17 cellular contexts compared by ENCODE assay signal in genomic region chr9:92275541-92275940, GRCh38. TPM values are rescaled to one million over a fixed set of nuclear protein-coding genes. Genes with fewer than 3 reads are reported as not detected.
DNase-seq lines count a peak whose midpoint lies in the region; ATAC-seq and TF ChIP-seq lines count a peak whose summit lies in the region.
"Had no signal": no experiment of that assay in that cellular context is flagged by ENCODE, and none has a peak within 500 bp of the region (broad histone marks: within the 10 kb centered on the region; RNA-seq: fewer than 3 reads in every experiment).

No MANE protein-coding gene starts in this region.

- H3K4me3 Mint-ChIP-seq in T-cell: peak overlapping the region in 1 of 3 donors; percentile 45
- H3K4me3 Mint-ChIP-seq in endothelial cell (ENCODE audit: unreplicated experiment): no peak overlapping the region
- H3K4me3 Mint-ChIP-seq in stimulated activated naive B cell treated with anti-CD40 and anti-IgM and Interleukin-4, amounts not matched to agents 10 μg/mL and 1 μg/mL and 100 μg/mL, for 72 hours: no peak overlapping the region
- H3K4me3 Mint-ChIP-seq: IgD-negative memory B cell, mesothelial cell of epicardium had no signal

- H3K4me1 Mint-ChIP-seq in T-cell: peaks cover 24 to 35% (median 30%) of the 10 kb centered on the region in 3 donors
- peaks cover 28% of the 10 kb centered on the region for H3K4me1 Mint-ChIP-seq in endothelial cell (ENCODE audit: unreplicated experiment)
- no peaks in the 10 kb centered on the region for H3K4me1 Mint-ChIP-seq in stimulated activated naive B cell treated with anti-CD40 and anti-IgM and Interleukin-4, amounts not matched to agents 10 μg/mL and 1 μg/mL and 100 μg/mL, for 72 hours
- H3K4me1 Mint-ChIP-seq: mesothelial cell of epicardium had no signal

- H3K36me3 Mint-ChIP-seq in activated naive CD4-positive, alpha-beta T cell treated with anti-CD3 and anti-CD28 coated beads, Interleukin-2, amount 50 U/mL, for 72 hours: peaks cover 37 to 48% of the 10 kb centered on the region in 2 donors
- H3K36me3 Mint-ChIP-seq in T-cell (peaks cover 76% of the 10 kb centered on the region), endothelial cell (ENCODE audit: low read depth, unreplicated experiment) (peaks cover 26% of the 10 kb centered on the region)
- peaks cover 39 to 61% of the 10 kb centered on the region in 2 donors for H3K36me3 Mint-ChIP-seq in stimulated activated naive B cell treated with anti-CD40 and anti-IgM and Interleukin-4, amounts not matched to agents 10 μg/mL and 1 μg/mL and 100 μg/mL, for 72 hours

- peak overlapping the region; percentile 35 to 91 for H3K27ac Mint-ChIP-seq in activated naive CD4-positive, alpha-beta T cell treated with anti-CD3 and anti-CD28 coated beads, Interleukin-2, amount 50 U/mL, for 72 hours
- H3K27ac Mint-ChIP-seq in T-cell (peak overlapping the region; percentile 73 to 79), endothelial cell (ENCODE audit: unreplicated experiment) (peak overlapping the region; percentile 92)
- peak overlapping the region; percentile 78 for H3K27ac Mint-ChIP-seq in stimulated activated naive B cell treated with anti-CD40 and anti-IgM and Interleukin-4, amounts not matched to agents 10 μg/mL and 1 μg/mL and 100 μg/mL, for 72 hours
- H3K27ac Mint-ChIP-seq: mesothelial cell of epicardium had no signal

- intact Hi-C loops in Right ventricle myocardium inferior (cut with DNase I): no loop called here

- no peaks in the 10 kb centered on the region for H3K27me3 Mint-ChIP-seq in T-cell
- H3K27me3 Mint-ChIP-seq in endothelial cell (ENCODE audit: unreplicated experiment): no peaks in the 10 kb centered on the region
- no peaks in the 10 kb centered on the region for H3K27me3 Mint-ChIP-seq in stimulated activated naive B cell treated with anti-CD40 and anti-IgM and Interleukin-4, amounts not matched to agents 10 μg/mL and 1 μg/mL and 100 μg/mL, for 72 hours
- H3K27me3 Mint-ChIP-seq: IgD-negative memory B cell had no signal

- POLR2A ChIA-PET in T-cell (lab: Charles Lee): no interaction called here

- no peak for DNase-seq in activated naive CD4-positive, alpha-beta T cell treated with anti-CD3 and anti-CD28 coated beads, Interleukin-2, amount 50 U/mL, for 72 hours (ENCODE audit: low spot score in 2 of 2)
- DNase-seq in activated naive CD4-positive, alpha-beta T cell (lab: John Stamatoyannopoulos, UW): no peak
- DNase-seq in T-cell (no peak), endothelial cell (ENCODE audit: low spot score) (no peak), Right ventricle myocardium inferior (ENCODE audit: missing footprints) (no peak), GOT3 (lab: John Stamatoyannopoulos, UW) (no peak)
- no peak for DNase-seq in stimulated activated naive B cell treated with anti-CD40 and anti-IgM and Interleukin-4, amounts not matched to agents 10 μg/mL and 1 μg/mL and 100 μg/mL, for 72 hours
- DNase-seq: activated CD4-positive, alpha-beta T cell treated with anti-CD3 and anti-CD28 coated beads for 1 hour; heart right ventricle; kidney; NCI-H1105; NCI-H774; sigmoid colon; stimulated activated CD4-positive, alpha-beta T cell treated with anti-CD3 and anti-CD28 coated beads, Interleukin-4, amount 100 ng/mL, for 4 hours had no signal

- CTCF ChIA-PET in T-cell (lab: Charles Lee): interaction anchor here in 1 of 2 donors (0.7 kb wide), 1 partner anchor 346 kb away, joined by 3 read pairs; no protein-coding TSS in a partner anchor

- no peak for TF ChIP-seq CTCF in endothelial cell (IDR thresholded peaks at IDR 0.05; ENCODE audit: unreplicated experiment)

- no peak for ATAC-seq in activated naive CD4-positive, alpha-beta T cell treated with anti-CD3 and anti-CD28 coated beads, Interleukin-2, amount 50 U/mL, for 72 hours
- no peak for ATAC-seq in T-cell (replicated peaks in 1 of 4)
- ATAC-seq in stimulated activated naive B cell treated with anti-CD40 and anti-IgM and Interleukin-4, amounts not matched to agents 10 μg/mL and 1 μg/mL and 100 μg/mL, for 72 hours (replicated peaks): no peak
- no peak for ATAC-seq in HG03354 (IDR thresholded peaks at IDR 0.05; ENCODE audit: poor library complexity, severe bottlenecking, unreplicated experiment)
- no peak for ATAC-seq in Right ventricle myocardium inferior
- ATAC-seq: heart right ventricle had no signal

- no peaks in the 10 kb centered on the region for H3K9me3 Mint-ChIP-seq in activated naive CD4-positive, alpha-beta T cell treated with anti-CD3 and anti-CD28 coated beads, Interleukin-2, amount 50 U/mL, for 72 hours
- H3K9me3 Mint-ChIP-seq in T-cell: no peaks in the 10 kb centered on the region
- no peaks in the 10 kb centered on the region for H3K9me3 Mint-ChIP-seq in endothelial cell (ENCODE audit: unreplicated experiment)
- no peaks in the 10 kb centered on the region for H3K9me3 Mint-ChIP-seq in stimulated activated naive B cell treated with anti-CD40 and anti-IgM and Interleukin-4, amounts not matched to agents 10 μg/mL and 1 μg/mL and 100 μg/mL, for 72 hours
- H3K9me3 Mint-ChIP-seq: IgD-negative memory B cell, mesothelial cell of epicardium had no signal

RNA-seq across cellular contexts. Expression of gene IARS1, which starts 18.0 kb away (rescaled TPM):
- 100 to 1,000 TPM; 199 to 222 TPM for total RNA-seq in activated naive CD4-positive, alpha-beta T cell treated with anti-CD3 and anti-CD28 coated beads, Interleukin-2, amount 50 U/mL, for 72 hours
- total RNA-seq in T-cell (100 to 1,000 TPM in 3 of 5 donors, 10 to 100 TPM in 2; 70.5 to 124 (median 113) TPM), endothelial cell (ENCODE audit: unreplicated experiment) (76.1 TPM), Right ventricle myocardium inferior (54.7 TPM)

RNA-seq across cellular contexts. Expression of gene NOL8, which starts 49.6 kb away (rescaled TPM):
- 10 to 100 TPM; 64.2 to 66.9 TPM for total RNA-seq in activated naive CD4-positive, alpha-beta T cell treated with anti-CD3 and anti-CD28 coated beads, Interleukin-2, amount 50 U/mL, for 72 hours
- 10 to 100 TPM; 51.4 to 83.2 (median 73.9) TPM for total RNA-seq in T-cell
- 28.2 TPM for total RNA-seq in endothelial cell (ENCODE audit: unreplicated experiment)
- 14.2 TPM for total RNA-seq in Right ventricle myocardium inferior

RNA-seq across cellular contexts. Expression of gene CENPP, which starts 50.2 kb away (rescaled TPM):
- 10 to 100 TPM; 22.3 to 26.4 TPM for total RNA-seq in activated naive CD4-positive, alpha-beta T cell treated with anti-CD3 and anti-CD28 coated beads, Interleukin-2, amount 50 U/mL, for 72 hours
- total RNA-seq in T-cell: 1 to 10 TPM; 1.9 to 5.0 (median 4.3) TPM
- total RNA-seq in endothelial cell (ENCODE audit: unreplicated experiment): 4.5 TPM
- total RNA-seq in Right ventricle myocardium inferior: 3.3 TPM
